Comparison of ENCODE assay signal across 17 cellular contexts in genomic region chr7:30859202-30859939, GRCh38.
"Had no signal": no experiment of that assay in that cellular context is flagged by ENCODE, and none has a peak within 500 bp of the region (broad histone marks: within the 10 kb centered on the region; RNA-seq: fewer than 3 reads in every experiment).

No MANE protein-coding gene starts in this region.

- H3K27ac Mint-ChIP-seq: activated CD4-positive, alpha-beta memory T cell treated with anti-CD3 and anti-CD28 coated beads, Interleukin-2, amount 10 ng/mL, durations not matched to agents 7 days and 5 days; activated CD4-positive, alpha-beta T cell treated with anti-CD3 and anti-CD28 coated beads, Interleukin-2, amount 10 ng/mL, durations not matched to agents 7 days and 5 days; activated T-helper 17 cell treated with anti-CD3 and anti-CD28 coated beads, Interleukin-2, amount 50 U/mL, for 72 hours; WTC11 had no signal

- H3K4me1 ChIP-seq: left lung had no signal

- H3K36me3 Mint-ChIP-seq: WTC11 had no signal

- H3K9me3 Mint-ChIP-seq: activated CD4-positive, alpha-beta memory T cell treated with anti-CD3 and anti-CD28 coated beads, Interleukin-2, amount 10 ng/mL, durations not matched to agents 7 days and 5 days; activated CD4-positive, alpha-beta T cell treated with anti-CD3 and anti-CD28 coated beads, Interleukin-2, amount 10 ng/mL, durations not matched to agents 7 days and 5 days; activated T-cell treated with anti-CD3 and anti-CD28 coated beads, Interleukin-2, amount 50 U/mL, for 4 hours; activated T-helper 17 cell treated with anti-CD3 and anti-CD28 coated beads, Interleukin-2, amount 50 U/mL, for 72 hours; WTC11 had no signal

- H3K9me3 ChIP-seq: left lung, tibial nerve had no signal

- H3K27ac ChIP-seq: epithelial cell of prostate, left lung, tibial nerve had no signal

- H3K27me3 Mint-ChIP-seq: activated CD4-positive, alpha-beta memory T cell treated with anti-CD3 and anti-CD28 coated beads, Interleukin-2, amount 10 ng/mL, durations not matched to agents 7 days and 5 days; activated CD4-positive, alpha-beta T cell treated with anti-CD3 and anti-CD28 coated beads, Interleukin-2, amount 10 ng/mL, durations not matched to agents 7 days and 5 days; activated T-helper 17 cell treated with anti-CD3 and anti-CD28 coated beads, Interleukin-2, amount 50 U/mL, for 72 hours had no signal

- H3K27me3 ChIP-seq: left lung, tibial nerve had no signal

- H3K36me3 ChIP-seq: left lung had no signal

- H3K4me3 ChIP-seq: left lung, tibial nerve had no signal

- DNase-seq: activated CD4-positive, alpha-beta memory T cell treated with anti-CD3 and anti-CD28 coated beads, Interleukin-2, amount 10 ng/mL, durations not matched to agents 7 days and 5 days; activated CD4-positive, alpha-beta T cell treated with anti-CD3 and anti-CD28 coated beads for 1 hour; activated CD4-positive, alpha-beta T cell treated with anti-CD3 and anti-CD28 coated beads, Interleukin-2, amount 10 ng/mL, durations not matched to agents 7 days and 5 days; activated gamma-delta T cell treated with Interleukin-2 at 50 U/mL for 16 hours; activated naive CD4-positive, alpha-beta T cell treated with anti-CD3 and anti-CD28 coated beads, Interleukin-2, amount 50 U/mL, for 16 hours; activated T-cell treated with anti-CD3 and anti-CD28 coated beads, Interleukin-2, amount 50 U/mL, for 4 hours; amygdala; dermis blood vessel endothelial cell; effector CD4-positive, alpha-beta T cell; kidney glomerular epithelial cell; stimulated activated naive CD4-positive, alpha-beta T cell; T-helper 2 cell had no signal

- ATAC-seq: activated T-cell treated with anti-CD3 and anti-CD28 coated beads, Interleukin-2, amount 50 U/mL, for 4 hours; activated T-helper 17 cell treated with anti-CD3 and anti-CD28 coated beads, Interleukin-2, amount 50 U/mL, for 72 hours; left lung; WTC11 had no signal

- H3K4me3 Mint-ChIP-seq: activated CD4-positive, alpha-beta memory T cell treated with anti-CD3 and anti-CD28 coated beads, Interleukin-2, amount 10 ng/mL, durations not matched to agents 7 days and 5 days; activated CD4-positive, alpha-beta T cell treated with anti-CD3 and anti-CD28 coated beads, Interleukin-2, amount 10 ng/mL, durations not matched to agents 7 days and 5 days; activated T-cell treated with anti-CD3 and anti-CD28 coated beads, Interleukin-2, amount 50 U/mL, for 4 hours; activated T-helper 17 cell treated with anti-CD3 and anti-CD28 coated beads, Interleukin-2, amount 50 U/mL, for 72 hours; WTC11 had no signal

- H3K4me1 Mint-ChIP-seq: activated CD4-positive, alpha-beta memory T cell treated with anti-CD3 and anti-CD28 coated beads, Interleukin-2, amount 10 ng/mL, durations not matched to agents 7 days and 5 days; activated CD4-positive, alpha-beta T cell treated with anti-CD3 and anti-CD28 coated beads, Interleukin-2, amount 10 ng/mL, durations not matched to agents 7 days and 5 days; activated T-helper 17 cell treated with anti-CD3 and anti-CD28 coated beads, Interleukin-2, amount 50 U/mL, for 72 hours; WTC11 had no signal
